18 cellular contexts compared by ENCODE assay signal in the genomic region with DNA sequence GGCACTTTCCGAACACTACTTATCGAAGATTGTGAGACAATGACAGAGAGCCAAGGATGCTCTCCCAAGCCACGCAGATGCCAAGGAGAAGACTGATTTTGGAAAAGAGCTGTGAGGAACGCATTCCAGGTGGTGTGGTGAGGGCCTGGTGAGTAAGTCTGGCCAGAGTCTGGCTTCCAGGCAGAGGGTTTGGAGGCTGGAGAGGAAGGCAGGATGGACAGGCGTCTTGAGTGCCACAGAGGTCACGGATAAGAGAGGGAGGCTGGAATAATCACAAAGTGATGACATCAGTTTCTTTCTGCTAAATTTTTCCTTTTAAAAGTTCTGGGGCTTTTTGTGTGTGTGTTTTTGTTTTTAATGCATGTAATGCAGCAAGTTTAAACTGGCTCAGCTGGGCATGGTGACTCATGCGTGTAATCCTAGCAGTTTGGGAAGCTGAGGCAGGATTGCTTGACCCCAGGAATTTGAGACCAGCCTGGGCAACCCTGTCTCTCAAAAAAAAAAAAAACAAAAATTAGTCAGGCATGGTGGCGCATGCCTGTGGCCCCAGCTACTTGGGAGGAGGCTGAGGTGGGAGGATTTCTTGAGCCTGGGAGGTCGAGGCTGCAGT.
"Had no signal": no experiment of that assay in that cellular context is flagged by ENCODE, and none has a peak within 500 bp of the region (broad histone marks: within the 10 kb centered on the region; RNA-seq: fewer than 3 reads in every experiment).

No MANE protein-coding gene starts in this region.

- H3K27me3 ChIP-seq: upper lobe of right lung had no signal

- H3K4me3 ChIP-seq: upper lobe of right lung had no signal

- H3K4me1 ChIP-seq: upper lobe of right lung had no signal

- H3K9me3 ChIP-seq: upper lobe of right lung had no signal

- ATAC-seq: activated CD4-positive, alpha-beta T cell treated with anti-CD3 and anti-CD28 coated beads for 36 hours; left ventricle myocardium superior; upper lobe of right lung had no signal

- DNase-seq: activated B cell treated with CpG ODN at 0.5 μM for 24 hours; activated CD4-positive, alpha-beta T cell treated with anti-CD3 and anti-CD28 coated beads for 36 hours; activated CD4-positive, alpha-beta T cell treated with anti-CD3 and anti-CD28 coated beads, Interleukin-2, amount 50 U/mL, for 48 hours; activated naive CD4-positive, alpha-beta T cell treated with Interleukin-2 at 50 U/mL for 16 hours; activated naive CD8-positive, alpha-beta T cell treated with anti-CD3 and anti-CD28 coated beads for 36 hours; activated T-cell treated with anti-CD3 and anti-CD28 coated beads, Interleukin-2, amount 50 U/mL, for 48 hours; effector CD4-positive, alpha-beta T cell; hypothalamus; left ventricle myocardium superior; nephron progenitor cell; occipital lobe; retina; stimulated activated CD4-positive, alpha-beta T cell treated with anti-CD3 and anti-CD28 coated beads, Interleukin-4, amount 100 ng/mL, for 24 hours; stimulated activated naive CD4-positive, alpha-beta T cell treated with Interleukin-2 at 50 U/mL for 16 hours; T1000; upper lobe of right lung had no signal

- FAIRE-seq: endometrium, frontal cortex had no signal

- H3K36me3 ChIP-seq: upper lobe of right lung had no signal

- H3K27ac ChIP-seq: upper lobe of right lung had no signal
